ENCODE assay signal across 8 cellular contexts in the genomic region with DNA sequence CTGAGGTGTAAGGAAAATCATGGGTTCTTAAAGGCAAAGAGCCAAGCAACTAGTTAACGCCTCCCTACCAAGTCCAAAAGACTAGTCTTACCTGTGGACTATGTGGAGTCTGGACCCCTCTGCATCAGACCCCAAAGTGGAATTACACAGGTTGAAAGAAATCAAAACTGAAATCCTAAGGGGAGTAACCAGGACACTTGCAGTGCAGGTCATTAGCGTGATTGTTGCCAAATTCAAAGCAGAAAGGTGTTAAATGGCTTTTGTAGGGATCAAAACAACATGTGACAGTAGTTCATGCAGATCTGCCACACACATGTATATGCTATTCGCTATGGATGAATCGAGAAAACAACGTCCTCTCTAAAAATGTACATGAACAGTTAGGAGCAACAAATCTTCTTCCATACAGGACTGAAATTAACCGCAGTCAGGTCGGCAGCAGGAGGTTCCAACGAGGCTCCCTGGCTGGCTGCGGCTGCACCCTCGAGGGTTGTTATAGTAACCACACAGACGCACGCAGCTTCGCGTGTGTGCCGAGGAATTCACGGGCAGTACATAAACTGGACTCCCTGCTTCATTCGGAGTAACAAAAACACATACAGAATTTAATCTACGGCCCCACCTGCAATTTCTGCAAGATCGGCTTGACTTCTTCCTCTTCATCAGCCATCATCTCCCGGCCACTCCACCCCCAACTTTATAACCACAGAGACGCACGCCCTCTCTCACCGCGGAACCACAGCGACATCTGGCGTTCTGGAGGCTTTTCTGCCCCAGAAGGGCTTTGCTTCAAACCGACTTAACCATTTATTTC. TPM values are rescaled to one million over a fixed set of nuclear protein-coding genes. Genes with fewer than 3 reads are reported as not detected.
DNase-seq lines count a peak whose midpoint lies in the region; ATAC-seq and TF ChIP-seq lines count a peak whose summit lies in the region.

A gene with protein sequence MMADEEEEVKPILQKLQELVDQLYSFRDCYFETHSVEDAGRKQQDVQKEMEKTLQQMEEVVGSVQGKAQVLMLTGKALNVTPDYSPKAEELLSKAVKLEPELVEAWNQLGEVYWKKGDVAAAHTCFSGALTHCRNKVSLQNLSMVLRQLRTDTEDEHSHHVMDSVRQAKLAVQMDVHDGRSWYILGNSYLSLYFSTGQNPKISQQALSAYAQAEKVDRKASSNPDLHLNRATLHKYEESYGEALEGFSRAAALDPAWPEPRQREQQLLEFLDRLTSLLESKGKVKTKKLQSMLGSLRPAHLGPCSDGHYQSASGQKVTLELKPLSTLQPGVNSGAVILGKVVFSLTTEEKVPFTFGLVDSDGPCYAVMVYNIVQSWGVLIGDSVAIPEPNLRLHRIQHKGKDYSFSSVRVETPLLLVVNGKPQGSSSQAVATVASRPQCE (minus strand): TSS at position 687 of the 814 bp plus-strand sequence. CDS start 14 bp downstream, at position 673.

- H3K4me3 ChIP-seq in OCI-LY3 (ENCODE audit: low read length) (peak within 1 kb of the TSS; percentile 81), epithelial cell of proximal tubule (ENCODE audit: low read depth, low read length) (peak within 1 kb of the TSS; percentile 72)

- DNase-seq in DMS 273 (lab: John Stamatoyannopoulos, UW; ENCODE audit: unreplicated experiment), result peak; percentile 94
- peak; percentile 83 for DNase-seq in HuH-7.5 (ENCODE audit: low spot score)
- DNase-seq in activated CD8-positive, alpha-beta memory T cell treated with anti-CD3 and anti-CD28 coated beads, Interleukin-2, amount 50 U/mL, for 48 hours, result peak; percentile 96
- DNase-seq in epithelial cell of proximal tubule (ENCODE audit: low read depth), result peak; percentile 58
- peak; percentile 85 for DNase-seq in mucosa of gallbladder (ENCODE audit: low spot score)
- peak; percentile 79 to 91 for DNase-seq in stimulated activated CD8-positive, alpha-beta memory T cell treated with anti-CD3 and anti-CD28 coated beads, Interleukin-4, amount 100 ng/mL, for 4 hours (ENCODE audit: low read depth in 2 of 2, low spot score in 1 of 2)

- peak within 1 kb of the TSS; percentile 66 for H3K9ac ChIP-seq in OCI-LY3 (ENCODE audit: low read length)

- no peaks in the 10 kb centered on the region for H4K20me1 ChIP-seq in OCI-LY3 (ENCODE audit: insufficient read depth, low read length)

- peaks cover 16% of the 10 kb centered on the region for H3K36me3 ChIP-seq in OCI-LY3 (replicated peaks; ENCODE audit: low read depth, low read length)

- H3K9me3 ChIP-seq in OCI-LY3 (ENCODE audit: insufficient read depth, low read length), result no peaks in the 10 kb centered on the region

- peak; percentile 92 for TF ChIP-seq CTCF in OCI-LY3 (IDR thresholded peaks at IDR 0.05; ENCODE audit: low read depth, low read length)
- TF ChIP-seq CTCF in epithelial cell of proximal tubule (conservative IDR thresholded peaks at IDR 0.05; ENCODE audit: low read depth, low read length), result peak; percentile 96

- peak; percentile 96 for ATAC-seq in GM21515 (IDR thresholded peaks at IDR 0.05; ENCODE audit: unreplicated experiment)

- peak within 1 kb of the TSS; percentile 98 for H3K4me2 ChIP-seq in OCI-LY3 (ENCODE audit: low read length)

- H3K79me2 ChIP-seq in OCI-LY3 (ENCODE audit: low read length), result peaks cover 26% of the 10 kb centered on the region

- no peaks in the 10 kb centered on the region for H3K27me3 ChIP-seq in OCI-LY3 (ENCODE audit: low read depth, low read length)

- 0 out of 2 replicates have a peak within 1 kb of the TSS, but pooled peaks have one; percentile 4 for H3K27ac ChIP-seq in OCI-LY3 (ENCODE audit: low read length)

- peak within 1 kb of the TSS; percentile 80 for H2AFZ ChIP-seq in OCI-LY3 (ENCODE audit: low read depth, low read length)

- H3K4me1 ChIP-seq in OCI-LY3 (ENCODE audit: low read length), result peaks cover 13% of the 10 kb centered on the region

RNA-seq across cellular contexts. Expression of the gene that starts here (rescaled TPM):
- total RNA-seq in epithelial cell of proximal tubule (4.0 and 10.2 TPM in 2 replicates), mucosa of gallbladder (19.1 TPM)

Comparison
In these comparisons a context has a peak if more than half of its experiments do, and no peak if none do; other contexts are left out.
1. Peak in every context shown above with its lines: DNase-seq, ATAC-seq, H3K4me3 ChIP-seq and H3K27ac ChIP-seq.